ENCODE assay signal across 10 cellular contexts in the genomic region with DNA sequence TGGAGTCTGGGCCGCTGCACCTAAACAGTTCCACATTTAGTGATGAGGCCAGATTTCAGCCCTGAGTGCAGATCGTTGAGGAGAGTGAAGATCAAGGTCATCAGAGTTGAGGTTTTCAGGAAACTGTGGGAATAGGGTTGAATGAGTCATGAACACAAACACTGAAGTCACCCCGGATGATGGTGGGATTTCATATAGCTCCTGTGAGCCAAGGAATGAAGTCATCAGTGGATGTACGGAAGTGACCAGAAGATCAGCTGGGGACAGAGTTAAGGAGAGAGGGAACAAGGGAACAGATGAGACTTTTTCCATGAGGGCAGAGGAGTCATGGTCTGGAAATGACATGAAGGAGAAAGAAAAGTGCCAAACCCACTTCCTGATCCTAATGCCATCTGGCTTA. TPM values are rescaled to one million over a fixed set of nuclear protein-coding genes. Genes with fewer than 3 reads are reported as not detected.
DNase-seq lines count a peak whose midpoint lies in the region; ATAC-seq, FAIRE-seq and TF ChIP-seq lines count a peak whose summit lies in the region.
"Had no signal": no experiment of that assay in that cellular context is flagged by ENCODE, and none has a peak within 500 bp of the region (broad histone marks: within the 10 kb centered on the region; RNA-seq: fewer than 3 reads in every experiment).

No MANE protein-coding gene starts in this region.

- H3K9me3 ChIP-seq in gastroesophageal sphincter (no peaks in the 10 kb centered on the region), esophagus muscularis mucosa (no peaks in the 10 kb centered on the region)

- intact Hi-C loops in esophagus muscularis mucosa (cut with DNase I), result no loop called here

- 22 to 31% methylated on average over 3 to 4 of the region's 4 CpGs for WGBS in gastroesophageal sphincter (ENCODE audit: low coverage in 1 of 2), 2 donors
- WGBS in esophagus muscularis mucosa, result 48% methylated on average over 4 of the region's 4 CpGs

- H3K27ac ChIP-seq in gastroesophageal sphincter, result peak overlapping the region in 3 of 4 donors; percentile 10 to 25 (median 24)
- H3K27ac ChIP-seq in esophagus muscularis mucosa (replicated peaks in 1 of 4), result peak overlapping the region in 1 of 4 donors; percentile 39

- TF ChIP-seq POLR2A in H54 (IDR thresholded peaks at IDR 0.05; ENCODE audit: low read depth, low read length) (no peak), gastroesophageal sphincter (IDR thresholded peaks at IDR 0.05) (no peak), esophagus muscularis mucosa (IDR thresholded peaks at IDR 0.05; ENCODE audit: low read depth) (no peak)

- FAIRE-seq in H54 (lab: Jason Lieb, UNC), result peak; percentile 99

- TF ChIP-seq EP300 in gastroesophageal sphincter (IDR thresholded peaks at IDR 0.05) (no peak), esophagus muscularis mucosa (IDR thresholded peaks at IDR 0.05) (no peak)

- peaks cover 3 to 12% (median 3%) of the 10 kb centered on the region in 3 donors for H3K4me1 ChIP-seq in gastroesophageal sphincter
- peaks cover 5 to 17% (median 12%) of the 10 kb centered on the region in 4 donors for H3K4me1 ChIP-seq in esophagus muscularis mucosa

- peak; percentile 70 for ATAC-seq in gastroesophageal sphincter
- no peak for ATAC-seq in GM18861 (IDR thresholded peaks at IDR 0.05; ENCODE audit: unreplicated experiment)
- ATAC-seq in GM21515 (IDR thresholded peaks at IDR 0.05; ENCODE audit: unreplicated experiment), result no peak
- ATAC-seq: activated CD8-positive, alpha-beta T cell treated with anti-CD3 and anti-CD28 coated beads, Interleukin-2, amount 10 ng/mL, durations not matched to agents 7 days and 5 days; stimulated activated naive CD8-positive, alpha-beta T cell treated with anti-CD3 and anti-CD28 coated beads, Interleukin-15, Interleukin-2, amounts not matched to agents 100 U/mL and 50 U/mL, for 24 hours had no signal

- H3K4me3 ChIP-seq in gastroesophageal sphincter (no peak overlapping the region), skeletal muscle cell (ENCODE audit: low read depth, low read length) (no peak overlapping the region), esophagus muscularis mucosa (no peak overlapping the region)

- TF ChIP-seq CTCF in gastroesophageal sphincter (IDR thresholded peaks at IDR 0.05), result no peak
- TF ChIP-seq CTCF in esophagus muscularis mucosa (IDR thresholded peaks at IDR 0.05), result no peak

- DNase-seq in H54 (ENCODE audit: insufficient read length, low spot score), result peak; percentile 90
- peak; percentile 96 for DNase-seq in SW480 (ENCODE audit: low spot score)
- DNase-seq in skeletal muscle cell (ENCODE audit: low read depth), result peak; percentile 98
- DNase-seq in 8988T, result no peak
- DNase-seq in esophagus muscularis mucosa (ENCODE audit: extremely low spot score), result no peak
- DNase-seq: activated CD8-positive, alpha-beta T cell treated with anti-CD3 and anti-CD28 coated beads, Interleukin-2, amount 10 ng/mL, durations not matched to agents 7 days and 5 days; stimulated activated naive CD8-positive, alpha-beta T cell treated with anti-CD3 and anti-CD28 coated beads, Interleukin-15, Interleukin-2, amounts not matched to agents 100 U/mL and 50 U/mL, for 24 hours had no signal

- H3K36me3 ChIP-seq in gastroesophageal sphincter (no peaks in the 10 kb centered on the region), esophagus muscularis mucosa (no peaks in the 10 kb centered on the region)

- H3K27me3 ChIP-seq in gastroesophageal sphincter (no peaks in the 10 kb centered on the region), esophagus muscularis mucosa (no peaks in the 10 kb centered on the region)

RNA-seq across cellular contexts. Expression of a gene that starts 36.5 kb away (rescaled TPM):
- total RNA-seq in gastroesophageal sphincter (1 to 10 TPM; 2.0 to 8.2 (median 3.6) TPM), esophagus muscularis mucosa (1 to 10 TPM; 2.3 to 8.1 (median 5.6) TPM)
- total RNA-seq: activated CD8-positive, alpha-beta T cell treated with anti-CD3 and anti-CD28 coated beads, Interleukin-2, amount 10 ng/mL, durations not matched to agents 7 days and 5 days had no signal

Comparison
In these comparisons a context has a peak if more than half of its experiments do, and no peak if none do; other contexts are left out.
1. DNase-seq: peak in H54 (single experiment), SW480 (single experiment) and skeletal muscle cell (single experiment); none in 8988T (single experiment) and esophagus muscularis mucosa (single experiment).